1 cellular context compared by ENCODE assay signal in the genomic region with DNA sequence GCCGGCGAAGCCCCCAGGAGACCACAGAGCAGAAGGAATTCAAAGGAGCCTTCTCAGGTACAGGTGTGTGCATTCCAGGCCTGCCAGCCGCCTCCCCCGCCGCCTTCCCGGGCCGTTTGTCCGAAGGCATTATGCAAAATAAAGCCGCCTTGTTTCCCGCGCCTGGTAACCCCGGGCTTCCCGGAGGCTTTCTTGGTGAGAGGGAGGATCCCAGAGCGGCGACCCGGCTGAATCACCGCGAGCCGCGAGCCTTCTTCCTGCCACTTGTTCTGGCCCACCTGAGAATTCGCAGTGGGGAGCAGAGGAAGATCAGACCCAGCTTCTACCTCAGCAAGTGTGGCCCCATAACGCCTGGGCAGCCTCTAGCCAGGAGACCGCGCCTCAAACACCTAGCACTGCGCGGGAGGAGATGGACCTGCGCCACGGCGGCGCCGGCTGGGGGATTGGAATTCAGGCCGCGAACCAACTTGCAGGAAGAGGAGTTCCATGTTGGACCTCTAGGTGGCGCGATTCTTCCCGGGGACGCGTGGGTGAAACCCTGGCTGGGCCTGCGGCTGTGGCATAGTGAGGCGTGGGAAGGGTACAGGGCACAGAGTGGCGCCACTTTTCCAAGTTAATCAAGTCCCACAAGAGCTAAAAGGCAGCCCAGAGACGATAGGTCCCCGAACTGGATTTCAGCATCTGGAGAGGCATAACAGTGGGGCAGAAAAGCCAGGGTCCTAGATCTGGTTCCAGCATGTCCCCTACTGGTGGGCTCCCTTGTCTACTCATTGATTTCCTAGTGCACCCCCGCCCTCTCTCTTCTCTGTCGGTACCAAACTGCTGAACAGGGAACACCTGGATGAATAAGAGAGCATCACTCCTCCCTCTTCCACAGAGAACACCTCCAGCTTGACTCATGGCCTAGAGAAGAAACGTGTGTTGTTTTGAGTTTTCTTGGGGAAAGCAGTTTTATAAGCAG.
TF ChIP-seq lines count a peak whose summit lies in the region.

No MANE protein-coding gene starts in this region.

TF ChIP-seq in IMR-90, 13 proteins besides CTCF, POLR2A, EP300 and RAD21 (continued from another document):
- TF ChIP-seq, protein P1, sequence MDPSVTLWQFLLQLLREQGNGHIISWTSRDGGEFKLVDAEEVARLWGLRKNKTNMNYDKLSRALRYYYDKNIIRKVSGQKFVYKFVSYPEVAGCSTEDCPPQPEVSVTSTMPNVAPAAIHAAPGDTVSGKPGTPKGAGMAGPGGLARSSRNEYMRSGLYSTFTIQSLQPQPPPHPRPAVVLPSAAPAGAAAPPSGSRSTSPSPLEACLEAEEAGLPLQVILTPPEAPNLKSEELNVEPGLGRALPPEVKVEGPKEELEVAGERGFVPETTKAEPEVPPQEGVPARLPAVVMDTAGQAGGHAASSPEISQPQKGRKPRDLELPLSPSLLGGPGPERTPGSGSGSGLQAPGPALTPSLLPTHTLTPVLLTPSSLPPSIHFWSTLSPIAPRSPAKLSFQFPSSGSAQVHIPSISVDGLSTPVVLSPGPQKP (IDR thresholded peaks at IDR 0.05; ENCODE audit: borderline replicate concordance, low read depth, low read length), result no peak
- TF ChIP-seq FOS (IDR thresholded peaks at IDR 0.05; ENCODE audit: low read depth, low read length) (no peak), CHD1 (IDR thresholded peaks at IDR 0.05; ENCODE audit: low read depth, low read length) (no peak), MAZ (IDR thresholded peaks at IDR 0.05; ENCODE audit: borderline replicate concordance, low read depth, low read length) (no peak)
